ENCODE assay signal across 11 cellular contexts in the genomic region with DNA sequence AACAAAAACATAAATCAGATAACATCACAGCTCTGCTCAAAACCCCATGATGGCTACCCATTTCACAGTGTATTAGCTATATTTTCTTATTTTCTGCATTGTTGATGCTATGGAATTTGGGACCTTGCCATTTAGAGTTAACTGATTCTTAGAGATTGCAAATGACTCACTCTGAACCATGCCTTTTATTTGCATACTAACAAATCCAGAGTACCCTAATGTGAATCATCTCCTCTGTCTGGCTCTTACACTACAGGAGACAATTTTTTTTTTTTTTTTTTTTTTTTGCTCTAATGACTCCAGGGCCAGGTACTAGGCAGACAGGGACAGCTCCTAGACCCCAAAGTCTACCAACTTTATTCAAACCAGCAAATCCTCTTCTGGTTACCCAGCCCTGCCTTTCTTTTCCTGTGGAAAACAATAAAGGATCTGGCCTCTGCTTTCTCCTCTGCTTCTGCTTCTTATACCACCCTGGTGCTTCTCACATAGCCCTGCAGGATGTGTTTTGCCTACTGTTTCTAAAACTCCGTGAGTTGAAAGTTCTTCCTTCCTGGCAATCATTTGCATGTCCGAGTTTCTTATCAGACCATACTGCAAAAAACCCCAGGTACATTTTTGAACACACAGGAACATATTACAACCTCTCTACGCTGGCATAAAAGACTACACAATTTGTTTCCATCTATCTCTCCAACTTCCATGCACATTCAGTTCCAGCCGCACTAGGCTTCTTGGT. TPM values are rescaled to one million over a fixed set of nuclear protein-coding genes. Genes with fewer than 3 reads are reported as not detected.
DNase-seq lines count a peak whose midpoint lies in the region; ATAC-seq and TF ChIP-seq lines count a peak whose summit lies in the region.
"Had no signal": no experiment of that assay in that cellular context is flagged by ENCODE, and none has a peak within 500 bp of the region (broad histone marks: within the 10 kb centered on the region; RNA-seq: fewer than 3 reads in every experiment).

No MANE protein-coding gene starts in this region.

- H3K9me3 Mint-ChIP-seq in osteocyte (ENCODE audit: unreplicated experiment): no peaks in the 10 kb centered on the region
- peaks cover 0 to 30% (median 4%) of the 10 kb centered on the region in 5 donors for H3K9me3 Mint-ChIP-seq in CD8-positive, alpha-beta memory T cell

- ATAC-seq in GM18502 (IDR thresholded peaks at IDR 0.05; ENCODE audit: poor library complexity, unreplicated experiment): peak; percentile 64
- peak; percentile 58 for ATAC-seq in HG03354 (IDR thresholded peaks at IDR 0.05; ENCODE audit: poor library complexity, severe bottlenecking, unreplicated experiment)
- ATAC-seq: gastrocnemius medialis had no signal

- H3K27me3 Mint-ChIP-seq in osteocyte (ENCODE audit: unreplicated experiment): no peaks in the 10 kb centered on the region
- no peaks in the 10 kb centered on the region for H3K27me3 Mint-ChIP-seq in CD8-positive, alpha-beta memory T cell

- CTCF ChIA-PET in CD8-positive, alpha-beta memory T cell (lab: Charles Lee): no interaction called here

- H3K27ac Mint-ChIP-seq in osteocyte (ENCODE audit: unreplicated experiment): no peak overlapping the region
- peak overlapping the region in 1 of 8 donors; percentile 39 for H3K27ac Mint-ChIP-seq in CD8-positive, alpha-beta memory T cell

- no peaks in the 10 kb centered on the region for H3K4me1 Mint-ChIP-seq in osteocyte (ENCODE audit: unreplicated experiment)
- H3K4me1 Mint-ChIP-seq in CD8-positive, alpha-beta memory T cell: peaks cover 0 to 13% (median 0%) of the 10 kb centered on the region in 3 donors

- no peak overlapping the region for H3K4me3 Mint-ChIP-seq in osteocyte (ENCODE audit: unreplicated experiment)
- no peak overlapping the region for H3K4me3 Mint-ChIP-seq in CD8-positive, alpha-beta memory T cell

- peak overlapping the region; percentile 20 for H3K27ac ChIP-seq in brain microvascular endothelial cell
- H3K27ac ChIP-seq in CD8-positive, alpha-beta memory T cell (ENCODE audit: low read depth, low read length): no peak overlapping the region
- H3K27ac ChIP-seq: gastrocnemius medialis had no signal

- peaks cover 30% of the 10 kb centered on the region for H3K36me3 Mint-ChIP-seq in osteocyte (ENCODE audit: unreplicated experiment)
- peaks cover 25 to 57% (median 40%) of the 10 kb centered on the region in 3 donors for H3K36me3 Mint-ChIP-seq in CD8-positive, alpha-beta memory T cell

- DNase-seq in brain microvascular endothelial cell (peak; percentile 59), osteocyte (ENCODE audit: extremely low spot score, unreplicated experiment) (peak; percentile 21), activated gamma-delta T cell (lab: John Stamatoyannopoulos, UW) (no peak), COLO668 (lab: John Stamatoyannopoulos, UW; ENCODE audit: unreplicated experiment) (no peak), foreskin melanocyte (no peak)
- DNase-seq in CD8-positive, alpha-beta memory T cell: no peak
- DNase-seq: gastrocnemius medialis; occipital lobe; stimulated activated CD8-positive, alpha-beta memory T cell treated with anti-CD3 and anti-CD28 coated beads, Interleukin-4, amount 100 ng/mL, for 48 hours had no signal

- no peak overlapping the region for H3K4me3 ChIP-seq in brain microvascular endothelial cell (ENCODE audit: low read depth, low read length)
- H3K4me3 ChIP-seq in CD8-positive, alpha-beta memory T cell (ENCODE audit: low read length): no peak overlapping the region
- H3K4me3 ChIP-seq: gastrocnemius medialis had no signal

- H3K36me3 ChIP-seq in brain microvascular endothelial cell (replicated peaks): no peaks in the 10 kb centered on the region
- no peaks in the 10 kb centered on the region for H3K36me3 ChIP-seq in CD8-positive, alpha-beta memory T cell (ENCODE audit: insufficient read depth, low read length)

- no peaks in the 10 kb centered on the region for H3K4me1 ChIP-seq in CD8-positive, alpha-beta memory T cell (ENCODE audit: insufficient read depth, low read length)
- H3K4me1 ChIP-seq: gastrocnemius medialis had no signal

- POLR2A ChIA-PET in CD8-positive, alpha-beta memory T cell (lab: Charles Lee): no interaction called here

- no peaks in the 10 kb centered on the region for H3K27me3 ChIP-seq in brain microvascular endothelial cell (replicated peaks)
- H3K27me3 ChIP-seq in CD8-positive, alpha-beta memory T cell (ENCODE audit: insufficient read depth, low read length, poor library complexity, severe bottlenecking): no peaks in the 10 kb centered on the region
- H3K27me3 ChIP-seq: gastrocnemius medialis had no signal

- no peaks in the 10 kb centered on the region for H3K9me3 ChIP-seq in CD8-positive, alpha-beta memory T cell (ENCODE audit: low read length)
- H3K9me3 ChIP-seq: gastrocnemius medialis had no signal

- TF ChIP-seq CTCF in brain microvascular endothelial cell (IDR thresholded peaks at IDR 0.05; ENCODE audit: low read depth, low read length, missing control alignments) (no peak), osteocyte (IDR thresholded peaks at IDR 0.05) (no peak)

- in situ Hi-C loops in brain microvascular endothelial cell (cut with HindIII; ENCODE audit: low pct_ligation_motif_present, low sequenced_read_pairs): no loop called here

RNA-seq across cellular contexts. Expression of gene ZNF460, which starts 10.6 kb away (rescaled TPM):
- total RNA-seq in osteocyte: 85.1 and 86.1 TPM in 2 replicates
- total RNA-seq in CD8-positive, alpha-beta memory T cell: 10 to 100 TPM; 45.5 to 52.0 TPM
- polyA plus RNA-seq in CD8-positive, alpha-beta memory T cell: 7.5 TPM

RNA-seq across cellular contexts. Expression of gene ZNF805, which starts 29.3 kb away (rescaled TPM):
- total RNA-seq in osteocyte: 23.7 and 24.5 TPM in 2 replicates
- 10 to 100 TPM; 11.1 to 11.7 TPM for total RNA-seq in CD8-positive, alpha-beta memory T cell
- 4.0 TPM for polyA plus RNA-seq in CD8-positive, alpha-beta memory T cell

RNA-seq across cellular contexts. Expression of gene AURKC, which starts 38.9 kb away (rescaled TPM):
- 0.86 and 0.94 TPM in 2 replicates for total RNA-seq in osteocyte
- total RNA-seq in CD8-positive, alpha-beta memory T cell: 1 to 10 TPM; 1.3 to 2.7 TPM
- not detected for polyA plus RNA-seq in CD8-positive, alpha-beta memory T cell

RNA-seq across cellular contexts. Expression of gene ZNF543, which starts 50.6 kb away (rescaled TPM):
- 7.1 and 7.3 TPM in 2 replicates for total RNA-seq in osteocyte
- 1 to 10 TPM; 9.0 to 9.3 TPM for total RNA-seq in CD8-positive, alpha-beta memory T cell
- 6.0 TPM for polyA plus RNA-seq in CD8-positive, alpha-beta memory T cell

Comparison
In these comparisons a context has a peak if more than half of its experiments do, and no peak if none do; other contexts are left out.
1. DNase-seq: peak in brain microvascular endothelial cell (single experiment) and osteocyte (single experiment); none in activated gamma-delta T cell (single experiment), COLO668 (single experiment), CD8-positive, alpha-beta memory T cell (0 of 5) and foreskin melanocyte (single experiment).